Comparison of ENCODE assay signal across 28 cellular contexts in the genomic region with DNA sequence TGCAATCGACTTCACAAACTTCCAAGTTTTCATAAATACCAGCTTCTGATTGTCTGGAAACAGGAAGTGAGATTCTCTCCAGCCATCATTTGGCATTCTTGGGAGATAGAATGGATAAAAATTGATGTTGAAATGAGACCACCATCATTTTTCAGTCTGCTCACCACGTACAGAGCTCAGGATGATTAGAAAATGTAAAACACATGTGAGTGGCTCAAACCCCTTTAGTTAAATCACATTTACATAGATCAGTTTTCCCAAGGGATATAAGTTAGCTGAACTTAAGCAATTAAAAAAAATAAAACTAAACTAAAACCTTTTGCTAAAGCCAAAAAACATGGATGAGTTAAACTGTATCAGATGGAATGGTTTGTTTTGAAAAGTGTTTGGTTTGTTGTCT.
"Had no signal": no experiment of that assay in that cellular context is flagged by ENCODE, and none has a peak within 500 bp of the region (broad histone marks: within the 10 kb centered on the region; RNA-seq: fewer than 3 reads in every experiment).

No MANE protein-coding gene starts in this region.

- H3K9me3 ChIP-seq: ascending aorta, colonic mucosa had no signal

- DNase-seq: activated CD4-positive, alpha-beta memory T cell treated with anti-CD3 and anti-CD28 coated beads, Interleukin-2, amount 10 ng/mL, durations not matched to agents 7 days and 5 days; activated CD4-positive, alpha-beta T cell treated with anti-CD3 and anti-CD28 coated beads for 1 hour; activated CD4-positive, alpha-beta T cell treated with anti-CD3 and anti-CD28 coated beads for 4 hours; activated CD4-positive, alpha-beta T cell treated with anti-CD3 and anti-CD28 coated beads, Interleukin-2, amount 10 ng/mL, durations not matched to agents 7 days and 5 days; activated CD4-positive, alpha-beta T cell treated with anti-CD3 and anti-CD28 coated beads, Interleukin-2, amount 50 U/mL, for 4 hours; activated CD8-positive, alpha-beta memory T cell treated with anti-CD3 and anti-CD28 coated beads, Interleukin-2, amount 50 U/mL, for 48 hours; activated gamma-delta T cell; activated naive CD4-positive, alpha-beta T cell; activated naive CD4-positive, alpha-beta T cell treated with anti-CD3 and anti-CD28 coated beads, Interleukin-2, amount 10 ng/mL, durations not matched to agents 7 days and 5 days; activated naive CD8-positive, alpha-beta T cell treated with anti-CD3 and anti-CD28 coated beads, Interleukin-2, amount 10 ng/mL, durations not matched to agents 7 days and 5 days; activated T-cell treated with anti-CD3 and anti-CD28 coated beads for 4 hours; activated T-cell treated with anti-CD3 and anti-CD28 coated beads, Interleukin-2, amount 50 U/mL, for 24 hours; activated T-cell treated with anti-CD3 and anti-CD28 coated beads, Interleukin-2, amount 50 U/mL, for 72 hours; central memory CD4-positive, alpha-beta T cell; cerebellar nuclear complex; colonic mucosa; effector CD8-positive, alpha-beta T cell; esophagus squamous epithelium; foreskin fibroblast; head of caudate nucleus; hippocampal formation had no signal

- ATAC-seq: activated naive CD4-positive, alpha-beta T cell treated with anti-CD3 and anti-CD28 coated beads, Interleukin-2, amount 50 U/mL, for 72 hours; activated T-cell treated with anti-CD3 and anti-CD28 coated beads, Interleukin-2, amount 50 U/mL, for 72 hours; WTC11 had no signal

- H3K27ac ChIP-seq: ascending aorta, breast epithelium, cardiac muscle cell, colonic mucosa, epithelial cell of prostate, esophagus squamous epithelium, VCaP had no signal

- H3K4me3 ChIP-seq: ascending aorta, breast epithelium, cardiac muscle cell, colonic mucosa, esophagus squamous epithelium had no signal

- H3K36me3 ChIP-seq: ascending aorta, breast epithelium, cardiac muscle cell, colonic mucosa, esophagus squamous epithelium had no signal
